Comparison of ENCODE assay signal across 1 cellular context in the genomic region with DNA sequence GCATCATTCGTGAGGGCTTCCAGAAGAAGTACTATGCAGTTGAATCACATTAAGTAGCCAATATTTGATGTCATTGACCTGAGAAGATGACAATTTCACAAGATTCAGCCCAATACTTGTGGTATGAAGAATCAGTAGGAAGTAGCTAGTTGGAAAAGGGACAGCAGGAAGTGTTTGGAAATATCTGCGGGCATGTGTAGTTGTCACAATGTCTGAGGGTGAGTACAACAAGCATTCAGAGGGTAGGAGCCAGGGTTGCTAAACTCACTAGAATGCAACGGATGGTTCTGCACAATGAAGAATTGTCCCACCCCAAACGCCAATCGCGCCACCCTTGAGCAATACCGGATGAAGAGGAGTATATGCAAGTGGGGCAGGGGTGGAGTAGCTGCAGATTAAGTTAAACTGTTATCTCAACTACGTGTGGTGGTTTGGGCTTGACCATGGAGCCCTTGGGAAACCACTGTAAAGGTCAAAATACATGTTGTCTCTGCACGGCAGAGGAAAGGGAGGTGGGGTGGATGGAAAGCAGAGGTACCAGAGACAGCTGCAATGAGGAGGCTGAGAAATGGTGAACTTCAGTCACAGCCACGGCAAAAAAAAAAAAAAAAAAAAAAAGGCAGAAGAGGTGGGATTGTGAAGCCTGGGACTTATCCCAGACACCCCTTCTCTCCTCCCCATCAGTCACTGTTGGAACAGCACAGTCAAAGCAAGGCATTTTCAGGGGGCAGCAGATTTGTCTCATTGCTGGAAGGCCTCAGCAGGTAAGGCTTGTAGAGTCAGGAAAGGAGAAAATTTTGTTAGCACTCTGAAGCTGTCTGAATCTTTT.
A peak's percentile ranks its signal among the peaks of the same experiment; 100 is the strongest.
TF ChIP-seq lines count a peak whose summit lies in the region.

No MANE protein-coding gene starts in this region.

TF ChIP-seq in HepG2, 621 proteins besides CTCF, POLR2A, EP300 and RAD21 (continued from another document and continues in another):
- TF ChIP-seq, protein P1, sequence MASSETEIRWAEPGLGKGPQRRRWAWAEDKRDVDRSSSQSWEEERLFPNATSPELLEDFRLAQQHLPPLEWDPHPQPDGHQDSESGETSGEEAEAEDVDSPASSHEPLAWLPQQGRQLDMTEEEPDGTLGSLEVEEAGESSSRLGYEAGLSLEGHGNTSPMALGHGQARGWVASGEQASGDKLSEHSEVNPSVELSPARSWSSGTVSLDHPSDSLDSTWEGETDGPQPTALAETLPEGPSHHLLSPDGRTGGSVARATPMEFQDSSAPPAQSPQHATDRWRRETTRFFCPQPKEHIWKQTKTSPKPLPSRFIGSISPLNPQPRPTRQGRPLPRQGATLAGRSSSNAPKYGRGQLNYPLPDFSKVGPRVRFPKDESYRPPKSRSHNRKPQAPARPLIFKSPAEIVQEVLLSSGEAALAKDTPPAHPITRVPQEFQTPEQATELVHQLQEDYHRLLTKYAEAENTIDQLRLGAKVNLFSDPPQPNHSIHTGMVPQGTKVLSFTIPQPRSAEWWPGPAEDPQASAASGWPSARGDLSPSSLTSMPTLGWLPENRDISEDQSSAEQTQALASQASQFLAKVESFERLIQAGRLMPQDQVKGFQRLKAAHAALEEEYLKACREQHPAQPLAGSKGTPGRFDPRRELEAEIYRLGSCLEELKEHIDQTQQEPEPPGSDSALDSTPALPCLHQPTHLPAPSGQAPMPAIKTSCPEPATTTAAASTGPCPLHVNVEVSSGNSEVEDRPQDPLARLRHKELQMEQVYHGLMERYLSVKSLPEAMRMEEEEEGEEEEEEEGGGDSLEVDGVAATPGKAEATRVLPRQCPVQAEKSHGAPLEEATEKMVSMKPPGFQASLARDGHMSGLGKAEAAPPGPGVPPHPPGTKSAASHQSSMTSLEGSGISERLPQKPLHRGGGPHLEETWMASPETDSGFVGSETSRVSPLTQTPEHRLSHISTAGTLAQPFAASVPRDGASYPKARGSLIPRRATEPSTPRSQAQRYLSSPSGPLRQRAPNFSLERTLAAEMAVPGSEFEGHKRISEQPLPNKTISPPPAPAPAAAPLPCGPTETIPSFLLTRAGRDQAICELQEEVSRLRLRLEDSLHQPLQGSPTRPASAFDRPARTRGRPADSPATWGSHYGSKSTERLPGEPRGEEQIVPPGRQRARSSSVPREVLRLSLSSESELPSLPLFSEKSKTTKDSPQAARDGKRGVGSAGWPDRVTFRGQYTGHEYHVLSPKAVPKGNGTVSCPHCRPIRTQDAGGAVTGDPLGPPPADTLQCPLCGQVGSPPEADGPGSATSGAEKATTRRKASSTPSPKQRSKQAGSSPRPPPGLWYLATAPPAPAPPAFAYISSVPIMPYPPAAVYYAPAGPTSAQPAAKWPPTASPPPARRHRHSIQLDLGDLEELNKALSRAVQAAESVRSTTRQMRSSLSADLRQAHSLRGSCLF (CRISPR knock-in tag; IDR thresholded peaks at IDR 0.05; ENCODE audit: borderline replicate concordance), result no peak
- TF ChIP-seq ZNF235 (CRISPR knock-in tag; IDR thresholded peaks at IDR 0.05; ENCODE audit: borderline replicate concordance) (no peak), ZNF343 (CRISPR knock-in tag; IDR thresholded peaks at IDR 0.05) (peak; percentile 73; the same call in 1 of the 2 replicates), PHF21A (CRISPR knock-in tag; IDR thresholded peaks at IDR 0.05) (peak; percentile 100), AHR (CRISPR knock-in tag; IDR thresholded peaks at IDR 0.05) (peak; percentile 94), ZNF776 (CRISPR knock-in tag; IDR thresholded peaks at IDR 0.05) (no peak), ZNF382 (CRISPR knock-in tag; IDR thresholded peaks at IDR 0.05; ENCODE audit: borderline replicate concordance) (no peak), NR3C1 (CRISPR knock-in tag; IDR thresholded peaks at IDR 0.05) (no peak), ZNF251 (CRISPR knock-in tag; IDR thresholded peaks at IDR 0.05) (no peak), RAD51 (IDR thresholded peaks at IDR 0.05; ENCODE audit: borderline replicate concordance) (no peak), SUZ12 (IDR thresholded peaks at IDR 0.05; ENCODE audit: low read depth, low read length) (no peak), YEATS4 (CRISPR knock-in tag; IDR thresholded peaks at IDR 0.05; ENCODE audit: borderline replicate concordance) (peak; percentile 84; the same call in 1 of the 2 replicates), KLF16 (CRISPR knock-in tag; IDR thresholded peaks at IDR 0.05) (peak in 1 of 2 experiments; percentile 98; a peak in 2 of 4 replicates), ISX (CRISPR knock-in tag; conservative IDR thresholded peaks at IDR 0.05) (no peak), KLF6 (CRISPR knock-in tag; IDR thresholded peaks at IDR 0.05) (peak; percentile 95), GABPA (IDR thresholded peaks at IDR 0.05; ENCODE audit: low read depth, low read length) (0 out of 2 replicates have a peak, but pooled peaks have one; percentile 8), GABPA (CRISPR knock-in tag; IDR thresholded peaks at IDR 0.05; ENCODE audit: low read depth) (peak; percentile 79), ZNF556 (CRISPR knock-in tag; IDR thresholded peaks at IDR 0.05; ENCODE audit: borderline replicate concordance) (peak; percentile 97), ZNF383 (CRISPR knock-in tag; IDR thresholded peaks at IDR 0.05; ENCODE audit: borderline replicate concordance) (no peak; the same call in 1 of the 2 replicates), CHD2 (IDR thresholded peaks at IDR 0.05; ENCODE audit: low read depth, low read length) (peak; percentile 72), ZBTB8A (CRISPR knock-in tag; IDR thresholded peaks at IDR 0.05; ENCODE audit: borderline replicate concordance, low read depth) (peak; percentile 49; the same call in 1 of the 2 replicates), HCFC1 (IDR thresholded peaks at IDR 0.05; ENCODE audit: low read depth, low read length) (no peak), TOPORS (CRISPR knock-in tag; IDR thresholded peaks at IDR 0.05) (peak; percentile 83; the same call in 1 of the 2 replicates), ZNF713 (CRISPR knock-in tag; IDR thresholded peaks at IDR 0.05) (0 out of 2 replicates have a peak, but pooled peaks have one; percentile 50), SMC3 (IDR thresholded peaks at IDR 0.05; ENCODE audit: low read length) (peak; percentile 56), ZNF558 (CRISPR knock-in tag; IDR thresholded peaks at IDR 0.05; ENCODE audit: borderline replicate concordance) (peak; percentile 89; the same call in 1 of the 2 replicates), XBP1 (CRISPR knock-in tag; IDR thresholded peaks at IDR 0.05) (no peak), HNRNPK (IDR thresholded peaks at IDR 0.05; ENCODE audit: low read depth, low read length, poor library complexity, severe bottlenecking) (no peak), NCOA2 (CRISPR knock-in tag; IDR thresholded peaks at IDR 0.05) (peak; percentile 98), NFKB2 (CRISPR knock-in tag; IDR thresholded peaks at IDR 0.05; ENCODE audit: borderline replicate concordance) (no peak), SALL1 (CRISPR knock-in tag; IDR thresholded peaks at IDR 0.05) (peak; percentile 100), ZNF496 (CRISPR knock-in tag; IDR thresholded peaks at IDR 0.05; ENCODE audit: insufficient replicate concordance) (no peak), CBX2 (IDR thresholded peaks at IDR 0.05; ENCODE audit: low read depth, low read length) (no peak), CBX2 (CRISPR knock-in tag; IDR thresholded peaks at IDR 0.05; ENCODE audit: low read depth) (peak; percentile 98), TARDBP (CRISPR knock-in tag; IDR thresholded peaks at IDR 0.05) (peak; percentile 100), SNRNP70 (IDR thresholded peaks at IDR 0.05; ENCODE audit: low read depth, low read length) (no peak), ZNF839 (CRISPR knock-in tag; IDR thresholded peaks at IDR 0.05; ENCODE audit: borderline replicate concordance) (peak; percentile 52; the same call in 1 of the 2 replicates)
- TF ChIP-seq, protein P2, sequence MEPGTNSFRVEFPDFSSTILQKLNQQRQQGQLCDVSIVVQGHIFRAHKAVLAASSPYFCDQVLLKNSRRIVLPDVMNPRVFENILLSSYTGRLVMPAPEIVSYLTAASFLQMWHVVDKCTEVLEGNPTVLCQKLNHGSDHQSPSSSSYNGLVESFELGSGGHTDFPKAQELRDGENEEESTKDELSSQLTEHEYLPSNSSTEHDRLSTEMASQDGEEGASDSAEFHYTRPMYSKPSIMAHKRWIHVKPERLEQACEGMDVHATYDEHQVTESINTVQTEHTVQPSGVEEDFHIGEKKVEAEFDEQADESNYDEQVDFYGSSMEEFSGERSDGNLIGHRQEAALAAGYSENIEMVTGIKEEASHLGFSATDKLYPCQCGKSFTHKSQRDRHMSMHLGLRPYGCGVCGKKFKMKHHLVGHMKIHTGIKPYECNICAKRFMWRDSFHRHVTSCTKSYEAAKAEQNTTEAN (CRISPR knock-in tag; conservative IDR thresholded peaks at IDR 0.05), result peak; percentile 85
- TF ChIP-seq, protein P3, sequence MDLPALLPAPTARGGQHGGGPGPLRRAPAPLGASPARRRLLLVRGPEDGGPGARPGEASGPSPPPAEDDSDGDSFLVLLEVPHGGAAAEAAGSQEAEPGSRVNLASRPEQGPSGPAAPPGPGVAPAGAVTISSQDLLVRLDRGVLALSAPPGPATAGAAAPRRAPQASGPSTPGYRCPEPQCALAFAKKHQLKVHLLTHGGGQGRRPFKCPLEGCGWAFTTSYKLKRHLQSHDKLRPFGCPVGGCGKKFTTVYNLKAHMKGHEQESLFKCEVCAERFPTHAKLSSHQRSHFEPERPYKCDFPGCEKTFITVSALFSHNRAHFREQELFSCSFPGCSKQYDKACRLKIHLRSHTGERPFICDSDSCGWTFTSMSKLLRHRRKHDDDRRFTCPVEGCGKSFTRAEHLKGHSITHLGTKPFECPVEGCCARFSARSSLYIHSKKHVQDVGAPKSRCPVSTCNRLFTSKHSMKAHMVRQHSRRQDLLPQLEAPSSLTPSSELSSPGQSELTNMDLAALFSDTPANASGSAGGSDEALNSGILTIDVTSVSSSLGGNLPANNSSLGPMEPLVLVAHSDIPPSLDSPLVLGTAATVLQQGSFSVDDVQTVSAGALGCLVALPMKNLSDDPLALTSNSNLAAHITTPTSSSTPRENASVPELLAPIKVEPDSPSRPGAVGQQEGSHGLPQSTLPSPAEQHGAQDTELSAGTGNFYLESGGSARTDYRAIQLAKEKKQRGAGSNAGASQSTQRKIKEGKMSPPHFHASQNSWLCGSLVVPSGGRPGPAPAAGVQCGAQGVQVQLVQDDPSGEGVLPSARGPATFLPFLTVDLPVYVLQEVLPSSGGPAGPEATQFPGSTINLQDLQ (CRISPR knock-in tag; IDR thresholded peaks at IDR 0.05), result peak; percentile 97
- TF ChIP-seq, protein P4, sequence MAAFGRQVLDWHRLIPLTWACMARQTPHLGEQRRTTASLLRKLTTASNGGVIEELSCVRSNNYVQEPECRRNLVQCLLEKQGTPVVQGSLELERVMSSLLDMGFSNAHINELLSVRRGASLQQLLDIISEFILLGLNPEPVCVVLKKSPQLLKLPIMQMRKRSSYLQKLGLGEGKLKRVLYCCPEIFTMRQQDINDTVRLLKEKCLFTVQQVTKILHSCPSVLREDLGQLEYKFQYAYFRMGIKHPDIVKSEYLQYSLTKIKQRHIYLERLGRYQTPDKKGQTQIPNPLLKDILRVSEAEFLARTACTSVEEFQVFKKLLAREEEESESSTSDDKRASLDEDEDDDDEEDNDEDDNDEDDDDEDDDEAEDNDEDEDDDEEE (CRISPR knock-in tag; IDR thresholded peaks at IDR 0.05), result no peak; the same call in 1 of the 2 replicates
- TF ChIP-seq, protein P5, sequence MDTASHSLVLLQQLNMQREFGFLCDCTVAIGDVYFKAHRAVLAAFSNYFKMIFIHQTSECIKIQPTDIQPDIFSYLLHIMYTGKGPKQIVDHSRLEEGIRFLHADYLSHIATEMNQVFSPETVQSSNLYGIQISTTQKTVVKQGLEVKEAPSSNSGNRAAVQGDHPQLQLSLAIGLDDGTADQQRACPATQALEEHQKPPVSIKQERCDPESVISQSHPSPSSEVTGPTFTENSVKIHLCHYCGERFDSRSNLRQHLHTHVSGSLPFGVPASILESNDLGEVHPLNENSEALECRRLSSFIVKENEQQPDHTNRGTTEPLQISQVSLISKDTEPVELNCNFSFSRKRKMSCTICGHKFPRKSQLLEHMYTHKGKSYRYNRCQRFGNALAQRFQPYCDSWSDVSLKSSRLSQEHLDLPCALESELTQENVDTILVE (CRISPR knock-in tag; IDR thresholded peaks at IDR 0.05), result peak; percentile 89
- TF ChIP-seq, protein P6, sequence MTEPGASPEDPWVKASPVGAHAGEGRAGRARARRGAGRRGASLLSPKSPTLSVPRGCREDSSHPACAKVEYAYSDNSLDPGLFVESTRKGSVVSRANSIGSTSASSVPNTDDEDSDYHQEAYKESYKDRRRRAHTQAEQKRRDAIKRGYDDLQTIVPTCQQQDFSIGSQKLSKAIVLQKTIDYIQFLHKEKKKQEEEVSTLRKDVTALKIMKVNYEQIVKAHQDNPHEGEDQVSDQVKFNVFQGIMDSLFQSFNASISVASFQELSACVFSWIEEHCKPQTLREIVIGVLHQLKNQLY (CRISPR knock-in tag; IDR thresholded peaks at IDR 0.05), result peak; percentile 89
- TF ChIP-seq, protein P7, sequence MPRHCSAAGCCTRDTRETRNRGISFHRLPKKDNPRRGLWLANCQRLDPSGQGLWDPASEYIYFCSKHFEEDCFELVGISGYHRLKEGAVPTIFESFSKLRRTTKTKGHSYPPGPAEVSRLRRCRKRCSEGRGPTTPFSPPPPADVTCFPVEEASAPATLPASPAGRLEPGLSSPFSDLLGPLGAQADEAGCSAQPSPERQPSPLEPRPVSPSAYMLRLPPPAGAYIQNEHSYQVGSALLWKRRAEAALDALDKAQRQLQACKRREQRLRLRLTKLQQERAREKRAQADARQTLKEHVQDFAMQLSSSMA (CRISPR knock-in tag; IDR thresholded peaks at IDR 0.05), result peak; percentile 40; the same call in 1 of the 2 replicates
- TF ChIP-seq, protein P8, sequence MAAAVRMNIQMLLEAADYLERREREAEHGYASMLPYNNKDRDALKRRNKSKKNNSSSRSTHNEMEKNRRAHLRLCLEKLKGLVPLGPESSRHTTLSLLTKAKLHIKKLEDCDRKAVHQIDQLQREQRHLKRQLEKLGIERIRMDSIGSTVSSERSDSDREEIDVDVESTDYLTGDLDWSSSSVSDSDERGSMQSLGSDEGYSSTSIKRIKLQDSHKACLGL (CRISPR knock-in tag; IDR thresholded peaks at IDR 0.05), result no peak
- TF ChIP-seq, protein P9, sequence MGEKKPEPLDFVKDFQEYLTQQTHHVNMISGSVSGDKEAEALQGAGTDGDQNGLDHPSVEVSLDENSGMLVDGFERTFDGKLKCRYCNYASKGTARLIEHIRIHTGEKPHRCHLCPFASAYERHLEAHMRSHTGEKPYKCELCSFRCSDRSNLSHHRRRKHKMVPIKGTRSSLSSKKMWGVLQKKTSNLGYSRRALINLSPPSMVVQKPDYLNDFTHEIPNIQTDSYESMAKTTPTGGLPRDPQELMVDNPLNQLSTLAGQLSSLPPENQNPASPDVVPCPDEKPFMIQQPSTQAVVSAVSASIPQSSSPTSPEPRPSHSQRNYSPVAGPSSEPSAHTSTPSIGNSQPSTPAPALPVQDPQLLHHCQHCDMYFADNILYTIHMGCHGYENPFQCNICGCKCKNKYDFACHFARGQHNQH (CRISPR knock-in tag; IDR thresholded peaks at IDR 0.05), result peak; percentile 100
- TF ChIP-seq, protein P10, sequence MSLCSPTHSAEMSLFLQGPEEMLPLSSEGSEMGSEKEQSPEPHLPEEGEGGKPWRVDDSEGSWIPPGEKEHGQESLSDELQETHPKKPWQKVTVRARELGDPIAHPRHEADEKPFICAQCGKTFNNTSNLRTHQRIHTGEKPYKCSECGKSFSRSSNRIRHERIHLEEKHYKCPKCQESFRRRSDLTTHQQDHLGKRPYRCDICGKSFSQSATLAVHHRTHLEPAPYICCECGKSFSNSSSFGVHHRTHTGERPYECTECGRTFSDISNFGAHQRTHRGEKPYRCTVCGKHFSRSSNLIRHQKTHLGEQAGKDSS (CRISPR knock-in tag; IDR thresholded peaks at IDR 0.05; ENCODE audit: borderline replicate concordance, low read depth), result peak; percentile 98
- TF ChIP-seq, protein P11, sequence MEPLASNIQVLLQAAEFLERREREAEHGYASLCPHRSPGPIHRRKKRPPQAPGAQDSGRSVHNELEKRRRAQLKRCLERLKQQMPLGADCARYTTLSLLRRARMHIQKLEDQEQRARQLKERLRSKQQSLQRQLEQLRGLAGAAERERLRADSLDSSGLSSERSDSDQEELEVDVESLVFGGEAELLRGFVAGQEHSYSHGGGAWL (CRISPR knock-in tag; IDR thresholded peaks at IDR 0.05), result no peak; the same call in 1 of the 2 replicates
